In genomic region chr7:41621953-41622831, GRCh38 we compare ENCODE assay signal across 3 cellular contexts.
TF ChIP-seq lines count a peak whose summit lies in the region.

No MANE protein-coding gene starts in this region.

TF ChIP-seq in SK-N-SH, 30 proteins besides CTCF, POLR2A, EP300 and RAD21:
- no peak for TF ChIP-seq RXRA (IDR thresholded peaks at IDR 0.05; ENCODE audit: borderline replicate concordance, low read depth)

TF ChIP-seq in SK-N-SH treated with all-trans-retinoic acid at 6 μM for 48 hours, 23 proteins besides CTCF, POLR2A, EP300 and RAD21:
- TF ChIP-seq POU6F1 (CRISPR knock-in tag; IDR thresholded peaks at IDR 0.05; ENCODE audit: borderline replicate concordance, low read depth) (no peak), CREB5 (CRISPR knock-in tag; IDR thresholded peaks at IDR 0.05; ENCODE audit: low read depth) (no peak), SNAI2 (CRISPR knock-in tag; IDR thresholded peaks at IDR 0.05) (no peak), ZFP3 (CRISPR knock-in tag; IDR thresholded peaks at IDR 0.05) (no peak), PPARA (CRISPR knock-in tag; IDR thresholded peaks at IDR 0.05; ENCODE audit: borderline replicate concordance) (no peak), OSR1 (CRISPR knock-in tag; IDR thresholded peaks at IDR 0.05) (no peak), GLIS3 (CRISPR knock-in tag; IDR thresholded peaks at IDR 0.05) (no peak), ESRRG (CRISPR knock-in tag; IDR thresholded peaks at IDR 0.05) (no peak), TSHZ2 (CRISPR knock-in tag; IDR thresholded peaks at IDR 0.05) (no peak), ZNF565 (CRISPR knock-in tag; conservative IDR thresholded peaks at IDR 0.05; ENCODE audit: low read depth) (no peak), ARNTL (CRISPR knock-in tag; IDR thresholded peaks at IDR 0.05; ENCODE audit: borderline replicate concordance, low read depth) (no peak)
- TF ChIP-seq, protein P1, sequence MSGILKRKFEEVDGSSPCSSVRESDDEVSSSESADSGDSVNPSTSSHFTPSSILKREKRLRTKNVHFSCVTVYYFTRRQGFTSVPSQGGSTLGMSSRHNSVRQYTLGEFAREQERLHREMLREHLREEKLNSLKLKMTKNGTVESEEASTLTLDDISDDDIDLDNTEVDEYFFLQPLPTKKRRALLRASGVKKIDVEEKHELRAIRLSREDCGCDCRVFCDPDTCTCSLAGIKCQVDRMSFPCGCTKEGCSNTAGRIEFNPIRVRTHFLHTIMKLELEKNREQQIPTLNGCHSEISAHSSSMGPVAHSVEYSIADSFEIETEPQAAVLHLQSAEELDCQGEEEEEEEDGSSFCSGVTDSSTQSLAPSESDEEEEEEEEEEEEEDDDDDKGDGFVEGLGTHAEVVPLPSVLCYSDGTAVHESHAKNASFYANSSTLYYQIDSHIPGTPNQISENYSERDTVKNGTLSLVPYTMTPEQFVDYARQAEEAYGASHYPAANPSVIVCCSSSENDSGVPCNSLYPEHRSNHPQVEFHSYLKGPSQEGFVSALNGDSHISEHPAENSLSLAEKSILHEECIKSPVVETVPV (CRISPR knock-in tag; IDR thresholded peaks at IDR 0.05): no peak

TF ChIP-seq in H1, 55 proteins besides CTCF, POLR2A, EP300 and RAD21:
- TF ChIP-seq ATF2 (IDR thresholded peaks at IDR 0.05; ENCODE audit: low read length) (no peak), KDM5A (IDR thresholded peaks at IDR 0.05; ENCODE audit: low read length) (no peak), BRCA1 (IDR thresholded peaks at IDR 0.05; ENCODE audit: low read depth, low read length) (no peak)
